ENCODE assay signal across 1 cellular context in genomic region chr7:140992422-140992821, GRCh38.
TF ChIP-seq lines count a peak whose summit lies in the region.

No MANE protein-coding gene starts in this region.

TF ChIP-seq in HepG2, 621 proteins besides CTCF, POLR2A, EP300 and RAD21 (continued from another document):
- TF ChIP-seq ARID5B (CRISPR knock-in tag; IDR thresholded peaks at IDR 0.05) (peak; percentile 47; the same call in 1 of the 2 replicates), HDAC2 (CRISPR knock-in tag; IDR thresholded peaks at IDR 0.05) (0 out of 2 replicates have a peak, but pooled peaks have one; percentile 39), BCL3 (CRISPR knock-in tag; IDR thresholded peaks at IDR 0.05) (no peak), FOXA3 (CRISPR knock-in tag; IDR thresholded peaks at IDR 0.05) (peak; percentile 84), ZNF746 (CRISPR knock-in tag; IDR thresholded peaks at IDR 0.05) (no peak), ZNF574 (CRISPR knock-in tag; IDR thresholded peaks at IDR 0.05) (0 out of 2 replicates have a peak, but pooled peaks have one; percentile 32), ZNF841 (CRISPR knock-in tag; IDR thresholded peaks at IDR 0.05; ENCODE audit: borderline replicate concordance) (no peak), ZNF501 (CRISPR knock-in tag; IDR thresholded peaks at IDR 0.05) (0 out of 2 replicates have a peak, but pooled peaks have one; percentile 24), DRAP1 (CRISPR knock-in tag; IDR thresholded peaks at IDR 0.05) (peak; percentile 19; the same call in 1 of the 2 replicates), PAXIP1 (CRISPR knock-in tag; conservative IDR thresholded peaks at IDR 0.05) (peak; percentile 31; the same call in 1 of the 2 replicates), SALL1 (CRISPR knock-in tag; IDR thresholded peaks at IDR 0.05) (peak; percentile 44; the same call in 1 of the 2 replicates), MIXL1 (CRISPR knock-in tag; IDR thresholded peaks at IDR 0.05) (0 out of 2 replicates have a peak, but pooled peaks have one; percentile 27), ZNF687 (CRISPR knock-in tag; IDR thresholded peaks at IDR 0.05) (peak; percentile 24), RXRB (CRISPR knock-in tag; IDR thresholded peaks at IDR 0.05; ENCODE audit: borderline replicate concordance) (peak; percentile 49; the same call in 1 of the 2 replicates), FOXO1 (CRISPR knock-in tag; IDR thresholded peaks at IDR 0.05) (0 out of 2 replicates have a peak, but pooled peaks have one; percentile 49), NFIC (IDR thresholded peaks at IDR 0.05; ENCODE audit: low read length) (no peak), CCAR2 (optimal IDR thresholded peaks at IDR 0.05; ENCODE audit: low read depth, low read length) (no peak), HMG20A (CRISPR knock-in tag; IDR thresholded peaks at IDR 0.05; ENCODE audit: borderline replicate concordance) (peak; percentile 33; the same call in 1 of the 2 replicates), ZNF605 (CRISPR knock-in tag; IDR thresholded peaks at IDR 0.05) (no peak), SOX13 (IDR thresholded peaks at IDR 0.05) (no peak), SOX13 (CRISPR knock-in tag; conservative IDR thresholded peaks at IDR 0.05 in 1 of 2, IDR thresholded peaks at IDR 0.05 in 1 of 2) (peak in 1 of 2 experiments; percentile 17; a peak in 1 of 4 replicates)
